Comparison of ENCODE assay signal across 11 cellular contexts in genomic region chr11:48012051-48012391, GRCh38. TPM values are rescaled to one million over a fixed set of nuclear protein-coding genes. Genes with fewer than 3 reads are reported as not detected.
A peak's percentile ranks its signal among the peaks of the same experiment; 100 is the strongest.
DNase-seq lines count a peak whose midpoint lies in the region; ATAC-seq and TF ChIP-seq lines count a peak whose summit lies in the region.
"Had no signal": no experiment of that assay in that cellular context is flagged by ENCODE, and none has a peak within 500 bp of the region (broad histone marks: within the 10 kb centered on the region; RNA-seq: fewer than 3 reads in every experiment).

No MANE protein-coding gene starts in this region.

- ATAC-seq in activated T-cell treated with anti-CD3 and anti-CD28 coated beads, Interleukin-2, amount 50 U/mL, for 4 hours: peak; percentile 77
- ATAC-seq in upper lobe of left lung (ENCODE audit: low FRiP score in 2 of 2) (no peak), GM21381 (IDR thresholded peaks at IDR 0.05; ENCODE audit: unreplicated experiment) (no peak)
- ATAC-seq: WTC11 had no signal

- peaks cover 78% of the 10 kb centered on the region for H3K4me1 Mint-ChIP-seq in activated naive CD4-positive, alpha-beta T cell treated with anti-CD3 and anti-CD28 coated beads for 36 hours (ENCODE audit: low read depth)
- peaks cover 85% of the 10 kb centered on the region for H3K4me1 Mint-ChIP-seq in activated T-cell treated with anti-CD3 and anti-CD28 coated beads, Interleukin-2, amount 50 U/mL, for 4 hours (ENCODE audit: low read depth)

- no peak for TF ChIP-seq CTCF in upper lobe of left lung (IDR thresholded peaks at IDR 0.05)

- H4K8ac ChIP-seq in mesenchymal stem cell (ENCODE audit: low read length): no peak overlapping the region

- no peak overlapping the region for H2BK5ac ChIP-seq in mesenchymal stem cell (ENCODE audit: low read depth, low read length, poor library complexity, severe bottlenecking)

- H3K27me3 ChIP-seq in mesenchymal stem cell (ENCODE audit: control insufficient read depth in 1 of 2, insufficient read depth in 1 of 2, low read length in 2 of 2) (no peaks in the 10 kb centered on the region), upper lobe of left lung (no peaks in the 10 kb centered on the region)
- H3K27me3 ChIP-seq: uterus had no signal

- H3K4me3 ChIP-seq in mesenchymal stem cell (ENCODE audit: insufficient read depth in 1 of 2, low read depth in 1 of 2, low read length in 2 of 2) (no peak overlapping the region), upper lobe of left lung (no peak overlapping the region)
- H3K4me3 ChIP-seq: uterus had no signal

- TF ChIP-seq EP300 in upper lobe of left lung (IDR thresholded peaks at IDR 0.05): no peak

- no peak overlapping the region for H3K23ac ChIP-seq in mesenchymal stem cell (ENCODE audit: low read length in 2 of 2)

- peaks cover 0 to 5% of the 10 kb centered on the region in 2 experiments for H3K36me3 ChIP-seq in mesenchymal stem cell (ENCODE audit: control insufficient read depth in 1 of 2, insufficient read depth in 2 of 2, low read depth in 1 of 2, low read length in 2 of 2)
- no peaks in the 10 kb centered on the region for H3K36me3 ChIP-seq in upper lobe of left lung
- H3K36me3 ChIP-seq: uterus had no signal

- no peak for TF ChIP-seq POLR2A in upper lobe of left lung (IDR thresholded peaks at IDR 0.05)

- peak overlapping the region; percentile 5 for H2AK5ac ChIP-seq in mesenchymal stem cell (ENCODE audit: low read length, severe bottlenecking)

- H3K9ac ChIP-seq in mesenchymal stem cell (ENCODE audit: low read length): no peak overlapping the region

- H3K18ac ChIP-seq in mesenchymal stem cell (ENCODE audit: low read depth in 1 of 2, low read length in 2 of 2): no peak overlapping the region

- DNase-seq in activated naive CD4-positive, alpha-beta T cell treated with anti-CD3 and anti-CD28 coated beads for 36 hours: peak; percentile 52
- DNase-seq in activated naive CD4-positive, alpha-beta T cell (lab: John Stamatoyannopoulos, UW): no peak
- peak; percentile 44 for DNase-seq in activated T-cell treated with anti-CD3 and anti-CD28 coated beads, Interleukin-2, amount 50 U/mL, for 4 hours
- DNase-seq in mesenchymal stem cell (no peak), upper lobe of left lung (no peak), islet precursor cell (no peak), HEK293T (ENCODE audit: extremely low spot score) (no peak)
- DNase-seq: NCI-H2227 treated with DMSO at 0.1 percent for 48 hours, uterus had no signal

- H3K36me3 Mint-ChIP-seq in activated naive CD4-positive, alpha-beta T cell treated with anti-CD3 and anti-CD28 coated beads for 36 hours (ENCODE audit: low read depth): no peaks in the 10 kb centered on the region
- H3K36me3 Mint-ChIP-seq in activated T-cell treated with anti-CD3 and anti-CD28 coated beads, Interleukin-2, amount 50 U/mL, for 4 hours (ENCODE audit: insufficient read depth): peaks cover 2% of the 10 kb centered on the region
- H3K36me3 Mint-ChIP-seq: WTC11 had no signal

- no peak overlapping the region for H3K4me2 ChIP-seq in mesenchymal stem cell (ENCODE audit: low read length, poor library complexity, severe bottlenecking)

- peak overlapping the region; percentile 73 for H2BK15ac ChIP-seq in mesenchymal stem cell (ENCODE audit: low read depth, poor library complexity, severe bottlenecking)

- peak overlapping the region in 1 of 2 experiments; percentile 9 for H3K4ac ChIP-seq in mesenchymal stem cell (ENCODE audit: low read depth in 1 of 2, low read length in 2 of 2)

- intact Hi-C loops in activated naive CD4-positive, alpha-beta T cell treated with anti-CD3 and anti-CD28 coated beads for 36 hours (cut with micrococcal nuclease): no loop called here

- H3K27me3 Mint-ChIP-seq in activated naive CD4-positive, alpha-beta T cell treated with anti-CD3 and anti-CD28 coated beads for 36 hours (ENCODE audit: low read depth): no peaks in the 10 kb centered on the region
- H3K27me3 Mint-ChIP-seq in activated T-cell treated with anti-CD3 and anti-CD28 coated beads, Interleukin-2, amount 50 U/mL, for 4 hours (ENCODE audit: low read depth): no peaks in the 10 kb centered on the region

- no peaks in the 10 kb centered on the region for H3K9me3 Mint-ChIP-seq in activated naive CD4-positive, alpha-beta T cell treated with anti-CD3 and anti-CD28 coated beads for 36 hours
- no peaks in the 10 kb centered on the region for H3K9me3 Mint-ChIP-seq in activated T-cell treated with anti-CD3 and anti-CD28 coated beads, Interleukin-2, amount 50 U/mL, for 4 hours
- H3K9me3 Mint-ChIP-seq: WTC11 had no signal

- no peak overlapping the region for H3K4me3 Mint-ChIP-seq in activated naive CD4-positive, alpha-beta T cell treated with anti-CD3 and anti-CD28 coated beads for 36 hours
- peak overlapping the region; percentile 60 for H3K4me3 Mint-ChIP-seq in activated T-cell treated with anti-CD3 and anti-CD28 coated beads, Interleukin-2, amount 50 U/mL, for 4 hours
- H3K4me3 Mint-ChIP-seq: WTC11 had no signal

- H3K79me1 ChIP-seq in mesenchymal stem cell (replicated peaks; ENCODE audit: low read length, poor library complexity, severe bottlenecking): no peaks in the 10 kb centered on the region

- H4K91ac ChIP-seq in mesenchymal stem cell (ENCODE audit: low read length): no peak overlapping the region

- WGBS in mesenchymal stem cell: 97% methylated on average over 4 of the region's 5 CpGs
- WGBS in upper lobe of left lung, 2 donors: 88% methylated on average over 5 of the region's 5 CpGs

- POLR2A ChIA-PET in HEK293T (lab: Yijun Ruan, JAX): no interaction called here

- no peak overlapping the region for H3K27ac ChIP-seq in mesenchymal stem cell (ENCODE audit: low read length, poor library complexity, severe bottlenecking)
- H3K27ac ChIP-seq in upper lobe of left lung: peak overlapping the region; percentile 25 to 76 (median 60)
- H3K27ac ChIP-seq: uterus had no signal

- H2BK120ac ChIP-seq in mesenchymal stem cell (ENCODE audit: low read depth, low read length): no peak overlapping the region

- H3K9me3 ChIP-seq in mesenchymal stem cell (ENCODE audit: control insufficient read depth, low read length) (no peaks in the 10 kb centered on the region), upper lobe of left lung (no peaks in the 10 kb centered on the region)
- H3K9me3 ChIP-seq: uterus had no signal

- peaks cover 30% of the 10 kb centered on the region for H3K4me1 ChIP-seq in mesenchymal stem cell (ENCODE audit: control insufficient read depth, insufficient read depth, low read depth, low read length)
- peaks cover 38 to 65% (median 42%) of the 10 kb centered on the region in 4 donors for H3K4me1 ChIP-seq in upper lobe of left lung
- H3K4me1 ChIP-seq: uterus had no signal

- peak overlapping the region; percentile 76 for H3K27ac Mint-ChIP-seq in activated naive CD4-positive, alpha-beta T cell treated with anti-CD3 and anti-CD28 coated beads for 36 hours
- H3K27ac Mint-ChIP-seq: WTC11 had no signal

- CTCF ChIA-PET in activated naive CD4-positive, alpha-beta T cell treated with anti-CD3 and anti-CD28 coated beads for 36 hours (lab: Charles Lee): no interaction called here
- CTCF ChIA-PET in HEK293T (lab: Yijun Ruan, JAX): no interaction called here

- peak overlapping the region; percentile 19 to 56 for H2BK12ac ChIP-seq in mesenchymal stem cell (ENCODE audit: low read length in 2 of 2)

- H3K14ac ChIP-seq in mesenchymal stem cell (ENCODE audit: low read length in 2 of 2): peak overlapping the region in 1 of 2 experiments; percentile 57

- H2AFZ ChIP-seq in mesenchymal stem cell (ENCODE audit: low read depth, low read length): no peak overlapping the region

TF ChIP-seq in HEK293T, 16 proteins besides CTCF, POLR2A, EP300 and RAD21:
- TF ChIP-seq TARDBP (IDR thresholded peaks at IDR 0.05) (no peak), FOXK2 (IDR thresholded peaks at IDR 0.05) (no peak), LEF1 (IDR thresholded peaks at IDR 0.05; ENCODE audit: borderline replicate concordance) (no peak), FOXM1 (IDR thresholded peaks at IDR 0.05; ENCODE audit: borderline replicate concordance) (no peak), SP1 (IDR thresholded peaks at IDR 0.05) (no peak), NFRKB (IDR thresholded peaks at IDR 0.05) (no peak), ELF4 (IDR thresholded peaks at IDR 0.05) (no peak), ZNF384 (IDR thresholded peaks at IDR 0.05) (no peak), L3MBTL2 (conservative IDR thresholded peaks at IDR 0.05) (no peak), ARNT (IDR thresholded peaks at IDR 0.05) (no peak), BHLHE40 (IDR thresholded peaks at IDR 0.05; ENCODE audit: borderline replicate concordance) (no peak), HDGF (IDR thresholded peaks at IDR 0.05; ENCODE audit: borderline replicate concordance) (no peak)
TF ChIP-seq in HEK293T: peak in this region for 0.

RNA-seq across cellular contexts. Expression of gene PTPRJ, which starts 31.7 kb away (rescaled TPM):
- 10 to 100 TPM in 1 of 2 experiments, 1 to 10 TPM in 1; 8.2 to 10.7 TPM for total RNA-seq in activated naive CD4-positive, alpha-beta T cell treated with anti-CD3 and anti-CD28 coated beads for 36 hours
- 10 to 100 TPM; 13.8 to 22.3 (median 19.0) TPM for total RNA-seq in activated T-cell treated with anti-CD3 and anti-CD28 coated beads, Interleukin-2, amount 50 U/mL, for 4 hours
- 17.1 TPM for polyA plus RNA-seq in mesenchymal stem cell (2013, experiment 1 of 2)
- polyA plus RNA-seq in mesenchymal stem cell (2013, experiment 2 of 2): 16.8 TPM
- total RNA-seq in upper lobe of left lung: 10 to 100 TPM; 17.9 to 50.4 (median 32.9) TPM

Comparison
In these comparisons a context has a peak if more than half of its experiments do, and no peak if none do; other contexts are left out.
1. DNase-seq: peak in activated naive CD4-positive, alpha-beta T cell treated with anti-CD3 and anti-CD28 coated beads for 36 hours (single experiment) and activated T-cell treated with anti-CD3 and anti-CD28 coated beads, Interleukin-2, amount 50 U/mL, for 4 hours (single experiment); none in activated naive CD4-positive, alpha-beta T cell (0 of 4), mesenchymal stem cell (single experiment), upper lobe of left lung (0 of 2), islet precursor cell (single experiment) and HEK293T (single experiment).
2. ATAC-seq: peak in activated T-cell treated with anti-CD3 and anti-CD28 coated beads, Interleukin-2, amount 50 U/mL, for 4 hours (2 of 2); none in upper lobe of left lung (0 of 2) and GM21381 (single experiment).